In genomic region chr2:175854149-175854548, GRCh38 we compare ENCODE assay signal across 1 cellular context.
TF ChIP-seq lines count a peak whose summit lies in the region.

No MANE protein-coding gene starts in this region.

TF ChIP-seq in K562, 482 proteins besides CTCF, POLR2A, EP300 and RAD21 (continued from another document):
- TF ChIP-seq NR0B1 (IDR thresholded peaks at IDR 0.05; ENCODE audit: partially characterized antibody) (no peak), ZBTB2 (IDR thresholded peaks at IDR 0.05) (no peak), GABPA (tag; conservative IDR thresholded peaks at IDR 0.05; ENCODE audit: low read depth) (no peak), ZNF449 (CRISPR knock-in tag; IDR thresholded peaks at IDR 0.05) (no peak), RFX1 (IDR thresholded peaks at IDR 0.05) (0 out of 2 replicates have a peak, but pooled peaks have one; percentile 16), ZNF318 (IDR thresholded peaks at IDR 0.05; ENCODE audit: borderline replicate concordance in 1 of 2, low read depth in 1 of 2) (no peak)
